Comparison of ENCODE assay signal across 18 cellular contexts in genomic region chr5:62281411-62281810, GRCh38.
"Had no signal": no experiment of that assay in that cellular context is flagged by ENCODE, and none has a peak within 500 bp of the region (broad histone marks: within the 10 kb centered on the region; RNA-seq: fewer than 3 reads in every experiment).

No MANE protein-coding gene starts in this region.

- H3K36me3 ChIP-seq: heart left ventricle, neutrophil, right lobe of liver, transverse colon had no signal

- FAIRE-seq: colon, islet of Langerhans had no signal

- DNase-seq: effector memory CD8-positive, alpha-beta T cell; erythroblast; heart left ventricle; hypothalamus; mucosa of descending colon; naive thymus-derived CD8-positive, alpha-beta T cell; psoas muscle; retina; right lobe of liver; stimulated activated CD4-positive, alpha-beta T cell treated with anti-CD3 and anti-CD28 coated beads, Interleukin-4, amount 100 ng/mL, for 24 hours; stimulated activated naive CD8-positive, alpha-beta T cell treated with anti-CD3 and anti-CD28 coated beads, Interleukin-15, amount 100 ng/mL, for 72 hours; transverse colon had no signal

- H3K9me3 ChIP-seq: mucosa of descending colon, neutrophil, psoas muscle, right lobe of liver, testis, transverse colon had no signal

- ATAC-seq: effector memory CD8-positive, alpha-beta T cell; heart left ventricle; left lobe of liver; mucosa of descending colon; naive thymus-derived CD8-positive, alpha-beta T cell; psoas muscle; right lobe of liver; stimulated activated memory B cell treated with anti-CD40 and anti-IgM and Interleukin-4, amounts not matched to agents 10 μg/mL and 1 μg/mL and 100 μg/mL, for 72 hours; stimulated activated naive CD8-positive, alpha-beta T cell treated with anti-CD3 and anti-CD28 coated beads, Interleukin-15, amount 100 ng/mL, for 72 hours had no signal

- H3K4me1 ChIP-seq: psoas muscle, right lobe of liver, testis had no signal

- H3K4me3 ChIP-seq: heart left ventricle, mucosa of descending colon, psoas muscle, right lobe of liver, testis, transverse colon had no signal

- H3K27ac ChIP-seq: heart left ventricle, neutrophil, psoas muscle, right lobe of liver, transverse colon had no signal

- H3K27me3 ChIP-seq: neutrophil, right lobe of liver, testis, transverse colon had no signal
